1 cellular context compared by ENCODE assay signal in the genomic region with DNA sequence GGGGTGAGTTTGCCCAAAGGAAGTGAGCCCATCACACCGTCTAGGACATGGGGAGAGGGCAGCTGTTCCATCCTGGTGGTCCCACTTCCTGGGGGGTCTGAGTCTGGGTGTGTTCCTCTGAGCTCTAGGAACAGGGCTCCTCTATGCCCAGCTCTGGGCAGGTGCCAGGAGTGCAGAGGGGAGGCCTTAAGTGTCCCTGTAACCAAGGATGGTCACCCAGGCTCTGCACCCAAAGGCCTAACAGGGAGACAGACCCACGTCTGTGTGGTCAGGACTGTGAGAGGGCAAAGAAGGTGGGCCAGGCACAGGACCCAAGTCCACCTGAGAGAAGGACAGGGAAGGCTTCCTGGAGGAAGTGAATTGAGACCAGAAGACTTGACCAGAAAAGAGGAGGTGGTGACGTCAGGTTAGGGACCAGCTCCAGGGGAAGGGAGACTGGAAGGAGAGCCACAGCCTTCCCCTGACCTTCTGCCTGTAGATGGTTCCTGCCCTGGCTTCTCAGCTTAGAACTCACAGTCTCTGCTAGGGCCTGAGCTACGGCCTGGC.
TF ChIP-seq lines count a peak whose summit lies in the region.

No MANE protein-coding gene starts in this region.

TF ChIP-seq in liver, 16 proteins besides CTCF, POLR2A, EP300 and RAD21 (continued from another document):
- TF ChIP-seq, protein P1, sequence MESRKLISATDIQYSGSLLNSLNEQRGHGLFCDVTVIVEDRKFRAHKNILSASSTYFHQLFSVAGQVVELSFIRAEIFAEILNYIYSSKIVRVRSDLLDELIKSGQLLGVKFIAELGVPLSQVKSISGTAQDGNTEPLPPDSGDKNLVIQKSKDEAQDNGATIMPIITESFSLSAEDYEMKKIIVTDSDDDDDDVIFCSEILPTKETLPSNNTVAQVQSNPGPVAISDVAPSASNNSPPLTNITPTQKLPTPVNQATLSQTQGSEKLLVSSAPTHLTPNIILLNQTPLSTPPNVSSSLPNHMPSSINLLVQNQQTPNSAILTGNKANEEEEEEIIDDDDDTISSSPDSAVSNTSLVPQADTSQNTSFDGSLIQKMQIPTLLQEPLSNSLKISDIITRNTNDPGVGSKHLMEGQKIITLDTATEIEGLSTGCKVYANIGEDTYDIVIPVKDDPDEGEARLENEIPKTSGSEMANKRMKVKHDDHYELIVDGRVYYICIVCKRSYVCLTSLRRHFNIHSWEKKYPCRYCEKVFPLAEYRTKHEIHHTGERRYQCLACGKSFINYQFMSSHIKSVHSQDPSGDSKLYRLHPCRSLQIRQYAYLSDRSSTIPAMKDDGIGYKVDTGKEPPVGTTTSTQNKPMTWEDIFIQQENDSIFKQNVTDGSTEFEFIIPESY (IDR thresholded peaks at IDR 0.05): no peak
- TF ChIP-seq HNF4A (conservative IDR thresholded peaks at IDR 0.05) (no peak), YY1 (IDR thresholded peaks at IDR 0.05) (no peak), TAF1 (conservative IDR thresholded peaks at IDR 0.05) (no peak), NR2F2 (IDR thresholded peaks at IDR 0.05) (no peak), SP1 (IDR thresholded peaks at IDR 0.05) (no peak), FOXA1 (IDR thresholded peaks at IDR 0.05) (no peak), HNF4G (IDR thresholded peaks at IDR 0.05) (no peak)
- TF ChIP-seq, protein P2, sequence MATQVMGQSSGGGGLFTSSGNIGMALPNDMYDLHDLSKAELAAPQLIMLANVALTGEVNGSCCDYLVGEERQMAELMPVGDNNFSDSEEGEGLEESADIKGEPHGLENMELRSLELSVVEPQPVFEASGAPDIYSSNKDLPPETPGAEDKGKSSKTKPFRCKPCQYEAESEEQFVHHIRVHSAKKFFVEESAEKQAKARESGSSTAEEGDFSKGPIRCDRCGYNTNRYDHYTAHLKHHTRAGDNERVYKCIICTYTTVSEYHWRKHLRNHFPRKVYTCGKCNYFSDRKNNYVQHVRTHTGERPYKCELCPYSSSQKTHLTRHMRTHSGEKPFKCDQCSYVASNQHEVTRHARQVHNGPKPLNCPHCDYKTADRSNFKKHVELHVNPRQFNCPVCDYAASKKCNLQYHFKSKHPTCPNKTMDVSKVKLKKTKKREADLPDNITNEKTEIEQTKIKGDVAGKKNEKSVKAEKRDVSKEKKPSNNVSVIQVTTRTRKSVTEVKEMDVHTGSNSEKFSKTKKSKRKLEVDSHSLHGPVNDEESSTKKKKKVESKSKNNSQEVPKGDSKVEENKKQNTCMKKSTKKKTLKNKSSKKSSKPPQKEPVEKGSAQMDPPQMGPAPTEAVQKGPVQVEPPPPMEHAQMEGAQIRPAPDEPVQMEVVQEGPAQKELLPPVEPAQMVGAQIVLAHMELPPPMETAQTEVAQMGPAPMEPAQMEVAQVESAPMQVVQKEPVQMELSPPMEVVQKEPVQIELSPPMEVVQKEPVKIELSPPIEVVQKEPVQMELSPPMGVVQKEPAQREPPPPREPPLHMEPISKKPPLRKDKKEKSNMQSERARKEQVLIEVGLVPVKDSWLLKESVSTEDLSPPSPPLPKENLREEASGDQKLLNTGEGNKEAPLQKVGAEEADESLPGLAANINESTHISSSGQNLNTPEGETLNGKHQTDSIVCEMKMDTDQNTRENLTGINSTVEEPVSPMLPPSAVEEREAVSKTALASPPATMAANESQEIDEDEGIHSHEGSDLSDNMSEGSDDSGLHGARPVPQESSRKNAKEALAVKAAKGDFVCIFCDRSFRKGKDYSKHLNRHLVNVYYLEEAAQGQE (IDR thresholded peaks at IDR 0.05): no peak
- TF ChIP-seq, protein P3, sequence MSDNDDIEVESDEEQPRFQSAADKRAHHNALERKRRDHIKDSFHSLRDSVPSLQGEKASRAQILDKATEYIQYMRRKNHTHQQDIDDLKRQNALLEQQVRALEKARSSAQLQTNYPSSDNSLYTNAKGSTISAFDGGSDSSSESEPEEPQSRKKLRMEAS (IDR thresholded peaks at IDR 0.05): no peak
